ENCODE assay signal across 8 cellular contexts in genomic region chr2:196336715-196337617, GRCh38.
DNase-seq lines count a peak whose midpoint lies in the region; ATAC-seq lines count a peak whose summit lies in the region.

No MANE protein-coding gene starts in this region.

- H3K4me1 Mint-ChIP-seq in naive B cell: peaks cover 13 to 20% (median 20%) of the 10 kb centered on the region in 3 donors

- H3K27ac Mint-ChIP-seq in naive B cell: peak overlapping the region in 5 of 6 donors; percentile 78 to 93 (median 80)

- ATAC-seq in HG02884 (IDR thresholded peaks at IDR 0.05; ENCODE audit: unreplicated experiment): peak; percentile 51
- ATAC-seq in naive B cell (ENCODE audit: low read depth in 2 of 2): peak; percentile 80 to 88
- no peak for ATAC-seq in GM21786 (IDR thresholded peaks at IDR 0.05; ENCODE audit: unreplicated experiment)

- H3K4me3 Mint-ChIP-seq in naive B cell: peak overlapping the region in 1 of 8 donors; percentile 66

- DNase-seq in DMS 273 (lab: John Stamatoyannopoulos, UW; ENCODE audit: unreplicated experiment) (peak; percentile 33), DMS 273 treated with DMSO at 0.1 percent for 48 hours (lab: John Stamatoyannopoulos, UW) (no peak), SKM-1 treated with dmso at 0.1 percent for 144 hours (lab: John Stamatoyannopoulos, UW; ENCODE audit: unreplicated experiment) (peak; percentile 49), dedifferentiated amniotic fluid mesenchymal stem cell (ENCODE audit: extremely low spot score) (peak; percentile 39), naive B cell (peak; percentile 5)
- no peak for DNase-seq in activated CD4-positive, CD25-positive, alpha-beta regulatory T cell (lab: John Stamatoyannopoulos, UW)

- H3K9me3 Mint-ChIP-seq in naive B cell: no peaks in the 10 kb centered on the region

- H3K36me3 Mint-ChIP-seq in naive B cell: no peaks in the 10 kb centered on the region

- H3K27me3 Mint-ChIP-seq in naive B cell: no peaks in the 10 kb centered on the region

Comparison
In these comparisons a context has a peak if more than half of its experiments do, and no peak if none do; other contexts are left out.
1. DNase-seq: peak in DMS 273 (single experiment), SKM-1 treated with dmso at 0.1 percent for 144 hours (single experiment), dedifferentiated amniotic fluid mesenchymal stem cell (single experiment) and naive B cell (single experiment); none in DMS 273 treated with DMSO at 0.1 percent for 48 hours (single experiment) and activated CD4-positive, CD25-positive, alpha-beta regulatory T cell (0 of 4).